1 cellular context compared by ENCODE assay signal in genomic region chr9:85804993-85805788, GRCh38.
TF ChIP-seq lines count a peak whose summit lies in the region.

No MANE protein-coding gene starts in this region.

TF ChIP-seq in H1, 55 proteins besides CTCF, POLR2A, EP300 and RAD21:
- TF ChIP-seq HDAC2 (IDR thresholded peaks at IDR 0.05; ENCODE audit: borderline replicate concordance in 1 of 2, low read depth in 2 of 2, low read length in 2 of 2) (0 out of 4 replicates have a peak, but pooled peaks of 1 of the 2 experiments have one; percentile 33), KDM4A (IDR thresholded peaks at IDR 0.05; ENCODE audit: low read depth, low read length, severe bottlenecking) (peak; percentile 7), MAX (IDR thresholded peaks at IDR 0.05) (peak; percentile 56; the same call in 1 of the 2 replicates), RBBP5 (IDR thresholded peaks at IDR 0.05; ENCODE audit: borderline replicate concordance, low read depth, low read length) (peak; percentile 80; the same call in 1 of the 2 replicates), EGR1 (IDR thresholded peaks at IDR 0.05; ENCODE audit: borderline replicate concordance, low read depth, low read length) (peak; percentile 47; the same call in 1 of the 2 replicates), SIN3A (conservative IDR thresholded peaks at IDR 0.05 in 1 of 2, IDR thresholded peaks at IDR 0.05 in 1 of 2; ENCODE audit: low read depth in 1 of 2, low read length in 2 of 2) (0 out of 4 replicates have a peak, but pooled peaks of 1 of the 2 experiments have one; percentile 12), E2F6 (IDR thresholded peaks at IDR 0.05) (0 out of 2 replicates have a peak, but pooled peaks have one; percentile 30), CREB1 (IDR thresholded peaks at IDR 0.05) (peak; percentile 43; the same call in 1 of the 2 replicates)
